Comparison of ENCODE assay signal across 28 cellular contexts in genomic region chr7:19530852-19531251, GRCh38.
DNase-seq lines count a peak whose midpoint lies in the region; ATAC-seq, FAIRE-seq and TF ChIP-seq lines count a peak whose summit lies in the region.
"Had no signal": no experiment of that assay in that cellular context is flagged by ENCODE, and none has a peak within 500 bp of the region (broad histone marks: within the 10 kb centered on the region; RNA-seq: fewer than 3 reads in every experiment).

No MANE protein-coding gene starts in this region.

- TF ChIP-seq CTCF in right atrium auricular region (IDR thresholded peaks at IDR 0.05) (no peak), choroid plexus epithelial cell (conservative IDR thresholded peaks at IDR 0.05; ENCODE audit: low read depth, low read length) (no peak), foreskin keratinocyte (conservative IDR thresholded peaks at IDR 0.05) (no peak)

- DNase-seq in Right ventricle myocardium superior (no peak), right atrium auricular region (ENCODE audit: low spot score) (no peak), H54 (ENCODE audit: insufficient read length, low spot score) (no peak), choroid plexus epithelial cell (ENCODE audit: low read depth) (peak; percentile 44), left ventricle myocardium superior (no peak), foreskin keratinocyte (no peak), hippocampal formation (lab: John Stamatoyannopoulos, UW) (no peak), NCI-H446 (lab: John Stamatoyannopoulos, UW) (no peak)
- DNase-seq: 8988T; ACHN; BE2C; C1 segment of cervical spinal cord; CD4-positive, alpha-beta memory T cell; CD4-positive, CD25-positive, alpha-beta regulatory T cell; CD8-positive, alpha-beta memory T cell; COR-L47; DMS 273 treated with DMSO at 0.1 percent for 48 hours; DMS153; DMS53; DMS79; DND-41; EL; GDM1 had no signal

- no peak for TF ChIP-seq POLR2A in H54 (IDR thresholded peaks at IDR 0.05; ENCODE audit: low read depth, low read length)

- H3K9me3 ChIP-seq in right atrium auricular region: no peaks in the 10 kb centered on the region
- H3K9me3 ChIP-seq: BLaER1 had no signal

- intact Hi-C loops in Right ventricle myocardium superior (cut with DNase I) (no loop called here), left ventricle myocardium superior (cut with micrococcal nuclease) (no loop called here)

- H3K36me3 ChIP-seq in right atrium auricular region: no peaks in the 10 kb centered on the region
- H3K36me3 ChIP-seq: BE2C, BLaER1 had no signal

- peak; percentile 95 for ATAC-seq in Right ventricle myocardium superior (ENCODE audit: poor library complexity)
- ATAC-seq in left ventricle myocardium superior: peak; percentile 91
- no peak for ATAC-seq in foreskin keratinocyte
- ATAC-seq: GM12878 had no signal

- H3K27me3 ChIP-seq in right atrium auricular region (no peaks in the 10 kb centered on the region), foreskin keratinocyte (no peaks in the 10 kb centered on the region)
- H3K27me3 ChIP-seq: BE2C, BLaER1 had no signal

- H3K4me1 ChIP-seq in right atrium auricular region (no peaks in the 10 kb centered on the region), foreskin keratinocyte (no peaks in the 10 kb centered on the region)
- H3K4me1 ChIP-seq: BE2C, BLaER1 had no signal

- FAIRE-seq in H54 (lab: Jason Lieb, UNC): peak; percentile 91
- FAIRE-seq: A204.1, GM12878, GM12892, GM18507 had no signal

- H3K4me3 ChIP-seq in right atrium auricular region (no peak overlapping the region), choroid plexus epithelial cell (ENCODE audit: low read depth, low read length) (no peak overlapping the region)
- H3K4me3 ChIP-seq: BLaER1, GM12878 had no signal

- no peak overlapping the region for H3K27ac ChIP-seq in right atrium auricular region
- no peak overlapping the region for H3K27ac ChIP-seq in foreskin keratinocyte
- H3K27ac ChIP-seq: BLaER1 had no signal
